In the genomic region with DNA sequence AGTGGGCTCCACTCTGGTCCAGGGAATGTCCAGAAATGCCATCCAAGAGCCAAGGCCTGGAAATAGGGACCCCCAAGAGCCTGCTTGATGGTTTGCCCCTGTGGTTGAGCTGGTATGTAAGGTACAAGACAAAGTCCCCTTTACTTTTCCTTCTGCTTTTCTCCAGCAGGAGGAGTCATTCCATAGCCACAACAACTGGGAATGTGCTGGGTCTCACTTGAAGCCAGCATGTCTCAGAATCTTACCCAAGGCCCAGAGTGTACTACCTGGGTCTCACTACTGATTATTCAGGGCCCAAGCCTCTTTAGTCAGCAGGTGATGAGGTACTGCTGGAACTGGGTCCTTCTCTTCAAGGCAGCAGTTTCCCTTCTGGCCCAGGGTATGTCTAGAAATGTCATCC, we compare ENCODE assay signal across 11 cellular contexts.
DNase-seq lines count a peak whose midpoint lies in the region; ATAC-seq, FAIRE-seq and TF ChIP-seq lines count a peak whose summit lies in the region.
"Had no signal": no experiment of that assay in that cellular context is flagged by ENCODE, and none has a peak within 500 bp of the region (broad histone marks: within the 10 kb centered on the region; RNA-seq: fewer than 3 reads in every experiment).

No MANE protein-coding gene starts in this region.

- no peak for TF ChIP-seq POLR2A in A549 (IDR thresholded peaks at IDR 0.05; ENCODE audit: low read length)
- no peak for TF ChIP-seq POLR2A in thyroid gland (IDR thresholded peaks at IDR 0.05)

- intact Hi-C loops in thyroid gland (cut with DNase I) = no loop called here

- H3K36me3 ChIP-seq in GM23338 (ENCODE audit: insufficient read depth) (no peaks in the 10 kb centered on the region), brain microvascular endothelial cell (replicated peaks) (no peaks in the 10 kb centered on the region), thyroid gland (no peaks in the 10 kb centered on the region)

- ATAC-seq in A549 (peak in 1 of 2 experiments; percentile 60; a peak in 3 of 6 replicates), GM23338 (peak; percentile 94), GM18868 (IDR thresholded peaks at IDR 0.05; ENCODE audit: unreplicated experiment) (no peak)

- POLR2A ChIA-PET in A549 (lab: Yijun Ruan, JAX) = interaction anchor here (1.0 kb wide), 1 partner anchor 62 kb away, joined by 4 read pairs; no protein-coding TSS in a partner anchor

- peak; percentile 22 to 47; a peak in 2 of 5 replicates for TF ChIP-seq RAD21 in A549 (conservative IDR thresholded peaks at IDR 0.05 in 1 of 2, IDR thresholded peaks at IDR 0.05 in 1 of 2)

- no peak overlapping the region for H3K4me3 ChIP-seq in A549
- H3K4me3 ChIP-seq in GM23338 = no peak overlapping the region
- H3K4me3 ChIP-seq in brain microvascular endothelial cell (ENCODE audit: low read depth, low read length) = no peak overlapping the region
- no peak overlapping the region for H3K4me3 ChIP-seq in thyroid gland (replicated peaks in 1 of 3)

- TF ChIP-seq CTCF in A549 (IDR thresholded peaks at IDR 0.05) (no peak), GM23338 (conservative IDR thresholded peaks at IDR 0.05; ENCODE audit: low read depth in 2 of 2) (peak; percentile 59 to 82), brain microvascular endothelial cell (IDR thresholded peaks at IDR 0.05; ENCODE audit: low read depth, low read length, missing control alignments) (peak; percentile 74), thyroid gland (IDR thresholded peaks at IDR 0.05) (peak in 3 of 6 experiments; percentile 11 to 31 (median 19))

- no peak overlapping the region for H3K27ac Mint-ChIP-seq in GM23338

- no peak overlapping the region for H3K4me3 Mint-ChIP-seq in GM23338

- FAIRE-seq in A549 (lab: Jason Lieb, UNC) = no peak

- CTCF ChIA-PET in A549 (lab: Yijun Ruan, JAX) = interaction anchor here (0.6 to 1.5 kb wide), 5 partner anchors 63 to 240 kb away, joined by 3 to 4 read pairs (median 3); no protein-coding TSS in a partner anchor

- peaks cover 2% of the 10 kb centered on the region; the same call in 1 of the 3 replicates for H3K4me1 Mint-ChIP-seq in GM23338

- H3K27me3 ChIP-seq in GM23338 (ENCODE audit: insufficient read depth) (no peaks in the 10 kb centered on the region), brain microvascular endothelial cell (replicated peaks) (no peaks in the 10 kb centered on the region), thyroid gland (no peaks in the 10 kb centered on the region)

- in situ Hi-C loops in brain microvascular endothelial cell (cut with HindIII; ENCODE audit: low pct_ligation_motif_present, low sequenced_read_pairs) = no loop called here

- H3K9me3 ChIP-seq in A549 (no peaks in the 10 kb centered on the region), thyroid gland (no peaks in the 10 kb centered on the region)

- no peak for TF ChIP-seq EP300 in A549 (IDR thresholded peaks at IDR 0.05)

- peaks cover 3% of the 10 kb centered on the region; the same call in 2 of the 3 replicates for H3K36me3 Mint-ChIP-seq in GM23338 (ENCODE audit: low read depth)

- H2AFZ ChIP-seq in GM23338 = peak overlapping the region; percentile 43; the same call in 1 of the 2 replicates

- no peaks in the 10 kb centered on the region for H3K79me2 ChIP-seq in GM23338 (replicated peaks; ENCODE audit: insufficient read depth)

- H3K9me2 ChIP-seq in GM23338 (ENCODE audit: insufficient read depth) = 0 out of 2 replicates have a peak, but pooled peaks cover 4% of the 10 kb centered on the region

- no peaks in the 10 kb centered on the region for H3K27me3 Mint-ChIP-seq in GM23338 (ENCODE audit: insufficient read depth, low read depth, poor library complexity)

- no peaks in the 10 kb centered on the region for H4K20me1 ChIP-seq in GM23338 (replicated peaks; ENCODE audit: insufficient read depth)

- no peaks in the 10 kb centered on the region for H3F3A ChIP-seq in GM23338 (replicated peaks; ENCODE audit: low read depth)

- peak in 1 of 2 experiments; percentile 33 for DNase-seq in A549 (ENCODE audit: low read depth in 1 of 2, low spot score in 1 of 2)
- peak; percentile 69 for DNase-seq in GM23338 (ENCODE audit: low spot score)
- DNase-seq in brain microvascular endothelial cell = peak; percentile 38
- peak; percentile 30 for DNase-seq in iPS-NIHi7 (ENCODE audit: extremely low spot score)
- no peak for DNase-seq in stimulated activated CD4-positive, alpha-beta T cell treated with anti-CD3 and anti-CD28 coated beads, Interleukin-4, amount 100 ng/mL, for 1 hour
- DNase-seq in thyroid gland = no peak
- DNase-seq in putamen (ENCODE audit: low spot score) = no peak
- DNase-seq: activated CD4-positive, alpha-beta T cell treated with anti-CD3 and anti-CD28 coated beads, Interleukin-2, amount 50 U/mL, for 1 hour; cerebellar nuclear complex; NCI-H2227 treated with DMSO at 0.1 percent for 48 hours had no signal

- H3K27ac ChIP-seq in A549 = no peak overlapping the region
- no peak overlapping the region for H3K27ac ChIP-seq in GM23338 (ENCODE audit: low read depth)
- no peak overlapping the region for H3K27ac ChIP-seq in brain microvascular endothelial cell
- H3K27ac ChIP-seq in thyroid gland = no peak overlapping the region

- no peaks in the 10 kb centered on the region for H3K4me1 ChIP-seq in A549
- H3K4me1 ChIP-seq in GM23338 (ENCODE audit: insufficient read depth) = no peaks in the 10 kb centered on the region
- H3K4me1 ChIP-seq in thyroid gland = no peaks in the 10 kb centered on the region

- H3K4me2 ChIP-seq in A549 (no peak overlapping the region), GM23338 (no peak overlapping the region)

- peaks cover 16% of the 10 kb centered on the region; the same call in 2 of the 3 replicates for H3K9me3 Mint-ChIP-seq in GM23338

TF ChIP-seq in A549, 52 proteins besides CTCF, POLR2A, EP300 and RAD21:
- TF ChIP-seq SMC3 (IDR thresholded peaks at IDR 0.05) (peak; percentile 20; the same call in 1 of the 3 replicates), FOSL2 (IDR thresholded peaks at IDR 0.05) (no peak), FOSL2 (CRISPR knock-in tag; IDR thresholded peaks at IDR 0.05) (no peak), NFE2L2 (conservative IDR thresholded peaks at IDR 0.05; ENCODE audit: low read length) (no peak), NR3C1 (IDR thresholded peaks at IDR 0.05) (no peak), TP53 (CRISPR knock-in tag; IDR thresholded peaks at IDR 0.05) (no peak)
TF ChIP-seq in A549: peak in this region for 1.

TF ChIP-seq in GM23338, 12 proteins besides CTCF, POLR2A, EP300 and RAD21 (continues in another document):
- no peak for TF ChIP-seq EZH2 (IDR thresholded peaks at IDR 0.05; ENCODE audit: low read depth, unreplicated experiment)
- no peak for TF ChIP-seq NANOG (IDR thresholded peaks at IDR 0.05; ENCODE audit: borderline replicate concordance)
- no peak for TF ChIP-seq POLR2AphosphoS5 (IDR thresholded peaks at IDR 0.05; ENCODE audit: low read depth)
- TF ChIP-seq, protein P1, sequence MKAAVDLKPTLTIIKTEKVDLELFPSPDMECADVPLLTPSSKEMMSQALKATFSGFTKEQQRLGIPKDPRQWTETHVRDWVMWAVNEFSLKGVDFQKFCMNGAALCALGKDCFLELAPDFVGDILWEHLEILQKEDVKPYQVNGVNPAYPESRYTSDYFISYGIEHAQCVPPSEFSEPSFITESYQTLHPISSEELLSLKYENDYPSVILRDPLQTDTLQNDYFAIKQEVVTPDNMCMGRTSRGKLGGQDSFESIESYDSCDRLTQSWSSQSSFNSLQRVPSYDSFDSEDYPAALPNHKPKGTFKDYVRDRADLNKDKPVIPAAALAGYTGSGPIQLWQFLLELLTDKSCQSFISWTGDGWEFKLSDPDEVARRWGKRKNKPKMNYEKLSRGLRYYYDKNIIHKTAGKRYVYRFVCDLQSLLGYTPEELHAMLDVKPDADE (IDR thresholded peaks at IDR 0.05) = no peak
- TF ChIP-seq EZH2phosphoT487 (IDR thresholded peaks at IDR 0.05; ENCODE audit: unreplicated experiment) = no peak
- no peak for TF ChIP-seq STAT1 (IDR thresholded peaks at IDR 0.05; ENCODE audit: unreplicated experiment)

Comparison
In these comparisons a context has a peak if more than half of its experiments do, and no peak if none do; other contexts are left out.
1. DNase-seq: peak in GM23338 (single experiment), brain microvascular endothelial cell (single experiment) and iPS-NIHi7 (single experiment); none in stimulated activated CD4-positive, alpha-beta T cell treated with anti-CD3 and anti-CD28 coated beads, Interleukin-4, amount 100 ng/mL, for 1 hour (single experiment), thyroid gland (0 of 2) and putamen (single experiment).